9 cellular contexts compared by ENCODE assay signal in genomic region chr1:72186733-72187307, GRCh38.
DNase-seq lines count a peak whose midpoint lies in the region; ATAC-seq and TF ChIP-seq lines count a peak whose summit lies in the region.
"Had no signal": no experiment of that assay in that cellular context is flagged by ENCODE, and none has a peak within 500 bp of the region (broad histone marks: within the 10 kb centered on the region; RNA-seq: fewer than 3 reads in every experiment).

No MANE protein-coding gene starts in this region.

- no peaks in the 10 kb centered on the region for H3K4me1 Mint-ChIP-seq in nephron progenitor cell

- no peak overlapping the region for H3K27ac Mint-ChIP-seq in nephron progenitor cell

- H3K36me3 Mint-ChIP-seq in nephron progenitor cell (ENCODE audit: low read depth): no peaks in the 10 kb centered on the region

- H3K27me3 Mint-ChIP-seq in nephron progenitor cell (ENCODE audit: low read depth, poor library complexity): no peaks in the 10 kb centered on the region

- no peak for ATAC-seq in GM21825 (IDR thresholded peaks at IDR 0.05; ENCODE audit: unreplicated experiment)
- no peak for ATAC-seq in GM18520 (IDR thresholded peaks at IDR 0.05; ENCODE audit: unreplicated experiment)
- ATAC-seq in GM21423 (IDR thresholded peaks at IDR 0.05; ENCODE audit: unreplicated experiment): no peak
- ATAC-seq in GM21717 (IDR thresholded peaks at IDR 0.05; ENCODE audit: unreplicated experiment): no peak

- H3K9me3 Mint-ChIP-seq in nephron progenitor cell: no peaks in the 10 kb centered on the region

- no peak for TF ChIP-seq POLR2A in NB4 (IDR thresholded peaks at IDR 0.05; ENCODE audit: extremely low read depth, insufficient read length)

- H3K4me3 ChIP-seq in NB4 (ENCODE audit: low read depth, low read length) (no peak overlapping the region), choroid plexus epithelial cell (ENCODE audit: low read depth, low read length) (no peak overlapping the region)

- DNase-seq in Daoy (ENCODE audit: low read depth) (peak; percentile 8), NB4 (ENCODE audit: low read depth) (peak; percentile 14), choroid plexus epithelial cell (ENCODE audit: low read depth) (peak; percentile 54), nephron progenitor cell (no peak)
- DNase-seq: cerebellar nuclear complex had no signal

- TF ChIP-seq CTCF in NB4 (IDR thresholded peaks at IDR 0.05; ENCODE audit: low read depth, low read length) (peak; percentile 36), choroid plexus epithelial cell (conservative IDR thresholded peaks at IDR 0.05; ENCODE audit: low read depth, low read length) (peak; percentile 64), nephron progenitor cell (IDR thresholded peaks at IDR 0.05) (peak; percentile 59)

- H3K4me3 Mint-ChIP-seq in nephron progenitor cell: no peak overlapping the region
